ENCODE assay signal across 8 cellular contexts in the genomic region with DNA sequence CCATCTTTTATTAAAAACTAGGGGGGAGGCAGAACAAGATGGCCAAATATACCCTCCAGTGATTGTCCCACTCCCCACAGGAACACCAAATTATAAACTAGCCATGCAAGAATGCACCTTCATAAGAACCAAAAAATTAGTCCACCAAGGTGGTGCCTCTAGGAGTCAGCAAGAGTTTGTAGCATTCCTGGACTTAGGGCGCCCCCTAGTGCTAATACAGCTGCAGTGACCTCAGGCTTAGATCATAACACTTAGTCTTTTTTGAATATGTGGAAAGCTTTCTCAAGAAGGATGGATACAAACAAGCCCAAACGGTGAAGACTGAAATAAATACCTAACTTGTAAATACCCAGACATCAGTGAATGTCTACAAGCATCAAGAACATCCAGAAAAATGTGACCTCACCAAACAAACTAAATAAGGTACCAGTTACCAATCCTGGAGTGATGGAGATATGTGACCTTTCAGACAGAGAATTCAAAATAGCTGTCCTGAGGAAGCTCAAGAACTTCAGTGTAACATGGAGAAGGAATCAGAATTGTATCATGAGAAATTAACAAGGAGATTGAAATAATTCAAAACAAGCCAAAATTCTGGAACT. TPM values are rescaled to one million over a fixed set of nuclear protein-coding genes. Genes with fewer than 3 reads are reported as not detected.
DNase-seq lines count a peak whose midpoint lies in the region; ATAC-seq and TF ChIP-seq lines count a peak whose summit lies in the region.

No MANE protein-coding gene starts in this region.

- no peaks in the 10 kb centered on the region for H4K20me1 ChIP-seq in OCI-LY3 (ENCODE audit: insufficient read depth, low read length)

- no peak overlapping the region for H3K9ac ChIP-seq in OCI-LY3 (ENCODE audit: low read length)

- H3K27ac ChIP-seq in OCI-LY3 (ENCODE audit: low read length): no peak overlapping the region

- no peaks in the 10 kb centered on the region for H3K9me3 ChIP-seq in OCI-LY3 (ENCODE audit: insufficient read depth, low read length)

- H3K36me3 ChIP-seq in OCI-LY3 (replicated peaks; ENCODE audit: low read depth, low read length): peaks cover 10% of the 10 kb centered on the region

- no peaks in the 10 kb centered on the region for H3K27me3 ChIP-seq in OCI-LY3 (ENCODE audit: low read depth, low read length)

- TF ChIP-seq POLR2A in erythroblast (IDR thresholded peaks at IDR 0.05; ENCODE audit: low read length): no peak

- H3K79me2 ChIP-seq in OCI-LY3 (ENCODE audit: low read length): no peaks in the 10 kb centered on the region

- no peak overlapping the region for H3K4me2 ChIP-seq in OCI-LY3 (ENCODE audit: low read length)

- peaks cover 0 to 5% of the 10 kb centered on the region in 2 donors for H3K4me1 Mint-ChIP-seq in natural killer cell

- H3K9me3 Mint-ChIP-seq in natural killer cell: no peaks in the 10 kb centered on the region

- H3K4me3 Mint-ChIP-seq in natural killer cell: no peak overlapping the region

- H3K27me3 Mint-ChIP-seq in natural killer cell (ENCODE audit: low read depth in 2 of 2): no peaks in the 10 kb centered on the region

- intact Hi-C loops in natural killer cell (cut with micrococcal nuclease): loop anchor here (1.0 to 10.0 kb wide), 6 partner anchors 75 to 603 kb away; no protein-coding TSS in a partner anchor

- peaks cover 10% of the 10 kb centered on the region for H3K36me3 Mint-ChIP-seq in natural killer cell

- DNase-seq in DMS 273 treated with DMSO at 0.1 percent for 48 hours (lab: John Stamatoyannopoulos, UW): peak; percentile 56
- DNase-seq in HUDEP-2 (lab: John Stamatoyannopoulos, UW; ENCODE audit: unreplicated experiment in 76 of 76): peak in 72 of 76 experiments; percentile 6 to 86 (median 62)
- peak; percentile 85 for DNase-seq in activated CD8-positive, alpha-beta memory T cell treated with anti-CD3 and anti-CD28 coated beads, Interleukin-2, amount 50 U/mL, for 48 hours
- DNase-seq in erythroblast (lab: John Stamatoyannopoulos, UW): peak; percentile 83 to 90
- peak; percentile 69 for DNase-seq in natural killer cell
- DNase-seq in stimulated activated naive CD4-positive, alpha-beta T cell (lab: John Stamatoyannopoulos, UW): peak; percentile 48 to 87 (median 76)

- TF ChIP-seq CTCF in OCI-LY3 (IDR thresholded peaks at IDR 0.05; ENCODE audit: low read depth, low read length) (peak; percentile 83), natural killer cell (IDR thresholded peaks at IDR 0.05) (peak; percentile 85)

- no peak overlapping the region for H3K27ac Mint-ChIP-seq in natural killer cell

- H3K4me1 ChIP-seq in OCI-LY3 (ENCODE audit: low read length): no peaks in the 10 kb centered on the region

- no peak overlapping the region for H2AFZ ChIP-seq in OCI-LY3 (ENCODE audit: low read depth, low read length)

- H3K4me3 ChIP-seq in OCI-LY3 (ENCODE audit: low read length): no peak overlapping the region

- ATAC-seq in GM21528 (IDR thresholded peaks at IDR 0.05; ENCODE audit: low FRiP score, unreplicated experiment) (peak; percentile 98), natural killer cell (peak; percentile 96 to 99 (median 99))

RNA-seq across cellular contexts. Expression of a gene that starts 19.3 kb away (rescaled TPM):
- total RNA-seq in natural killer cell: 10 to 100 TPM; 71.4 to 85.3 (median 72.8) TPM

RNA-seq across cellular contexts. Expression of a gene that starts 19.4 kb away (rescaled TPM):
- total RNA-seq in natural killer cell: 1 to 10 TPM; 3.3 to 3.6 (median 3.4) TPM
